Comparison of ENCODE assay signal across 16 cellular contexts in genomic region chr3:52679139-52679538, GRCh38. TPM values are rescaled to one million over a fixed set of nuclear protein-coding genes. Genes with fewer than 3 reads are reported as not detected.
DNase-seq lines count a peak whose midpoint lies in the region; ATAC-seq and TF ChIP-seq lines count a peak whose summit lies in the region.
"Had no signal": no experiment of that assay in that cellular context is flagged by ENCODE, and none has a peak within 500 bp of the region (broad histone marks: within the 10 kb centered on the region; RNA-seq: fewer than 3 reads in every experiment).

No MANE protein-coding gene starts in this region.

- H3K4me1 ChIP-seq in fibroblast of lung (ENCODE audit: control insufficient read depth, extremely low read depth, insufficient read depth, low read length) (peaks cover 15% of the 10 kb centered on the region), PC-3 (ENCODE audit: insufficient read depth, low read length) (peaks cover 20% of the 10 kb centered on the region)

- CTCF ChIA-PET in activated naive CD4-positive, alpha-beta T cell treated with anti-CD3 and anti-CD28 coated beads for 36 hours (lab: Charles Lee) = no interaction called here
- CTCF ChIA-PET in activated CD4-positive, alpha-beta memory T cell treated with anti-CD3 and anti-CD28 coated beads, Interleukin-2, amount 10 ng/mL, durations not matched to agents 7 days and 5 days (lab: Charles Lee) = interaction anchor here (0.6 kb wide), 1 partner anchor 13 kb away, joined by 3 read pairs; no protein-coding TSS in a partner anchor
- CTCF ChIA-PET in PC-3 (lab: Charles Lee) = no interaction called here

- H3K36me3 Mint-ChIP-seq in activated naive CD4-positive, alpha-beta T cell treated with anti-CD3 and anti-CD28 coated beads for 36 hours (ENCODE audit: low read depth) = peaks cover 43% of the 10 kb centered on the region
- H3K36me3 Mint-ChIP-seq in activated CD4-positive, alpha-beta memory T cell treated with anti-CD3 and anti-CD28 coated beads, Interleukin-2, amount 10 ng/mL, durations not matched to agents 7 days and 5 days (ENCODE audit: low read depth) = peaks cover 62% of the 10 kb centered on the region

- intact Hi-C loops in activated naive CD4-positive, alpha-beta T cell treated with anti-CD3 and anti-CD28 coated beads for 36 hours (cut with micrococcal nuclease) = no loop called here
- intact Hi-C loops in PC-3 (cut with micrococcal nuclease) = no loop called here

- H3K36me3 ChIP-seq in fibroblast of lung (ENCODE audit: control insufficient read depth, insufficient read depth, low read length) (peaks cover 3% of the 10 kb centered on the region), PC-3 (ENCODE audit: low read depth, low read length) (peaks cover 44% of the 10 kb centered on the region)
- H3K36me3 ChIP-seq: ovary had no signal

- H3F3A ChIP-seq in PC-3 (ENCODE audit: low read length, unreplicated experiment) = no peaks in the 10 kb centered on the region

- H4K20me1 ChIP-seq in fibroblast of lung (ENCODE audit: control insufficient read depth, extremely low read depth, insufficient read depth, low read length) (no peaks in the 10 kb centered on the region), PC-3 (ENCODE audit: low read length) (no peaks in the 10 kb centered on the region)

- H3K4me3 ChIP-seq in fibroblast of lung (replicated peaks in 1 of 4; ENCODE audit: control extremely low read depth in 1 of 4, insufficient read depth in 1 of 4, low read depth in 3 of 4, low read length in 4 of 4) = no peak overlapping the region
- H3K4me3 ChIP-seq in PC-3 (ENCODE audit: low read length) = no peak overlapping the region
- H3K4me3 ChIP-seq: esophagus squamous epithelium, ovary, Peyer's patch, skin epidermis had no signal

- DNase-seq in activated naive CD4-positive, alpha-beta T cell treated with anti-CD3 and anti-CD28 coated beads for 36 hours = no peak
- DNase-seq in activated naive CD4-positive, alpha-beta T cell (lab: John Stamatoyannopoulos, UW) = no peak
- no peak for DNase-seq in activated CD4-positive, alpha-beta memory T cell treated with anti-CD3 and anti-CD28 coated beads, Interleukin-2, amount 10 ng/mL, durations not matched to agents 7 days and 5 days
- peak in 1 of 2 donors; percentile 94 for DNase-seq in fibroblast of lung (ENCODE audit: low read depth in 2 of 2)
- no peak for DNase-seq in substantia nigra (lab: John Stamatoyannopoulos, UW)
- no peak for DNase-seq in ecto neural progenitor cell (ENCODE audit: low spot score)
- no peak for DNase-seq in PC-3
- DNase-seq: activated naive CD4-positive, alpha-beta T cell treated with Interleukin-2 at 50 U/mL for 16 hours; esophagus squamous epithelium; KG1; NCI-H1694; NCI-H526 treated with DMSO at 0.1 percent for 48 hours; ovary; Peyer's patch had no signal

- no TSS peak for BruUV-seq in PC-3 (replicated peaks; lab: Mats Ljungman, UMichigan)

- H3K27me3 Mint-ChIP-seq in activated naive CD4-positive, alpha-beta T cell treated with anti-CD3 and anti-CD28 coated beads for 36 hours (ENCODE audit: low read depth) = no peaks in the 10 kb centered on the region
- no peaks in the 10 kb centered on the region for H3K27me3 Mint-ChIP-seq in activated CD4-positive, alpha-beta memory T cell treated with anti-CD3 and anti-CD28 coated beads, Interleukin-2, amount 10 ng/mL, durations not matched to agents 7 days and 5 days

- H2AFZ ChIP-seq in fibroblast of lung (ENCODE audit: low read length) = no peak overlapping the region
- H2AFZ ChIP-seq in PC-3 (ENCODE audit: low read length) = no peak overlapping the region

- H3K9me2 ChIP-seq in PC-3 (replicated peaks; ENCODE audit: low read length) = no peaks in the 10 kb centered on the region

- H3K9me3 Mint-ChIP-seq in activated naive CD4-positive, alpha-beta T cell treated with anti-CD3 and anti-CD28 coated beads for 36 hours = no peaks in the 10 kb centered on the region
- no peaks in the 10 kb centered on the region for H3K9me3 Mint-ChIP-seq in activated CD4-positive, alpha-beta memory T cell treated with anti-CD3 and anti-CD28 coated beads, Interleukin-2, amount 10 ng/mL, durations not matched to agents 7 days and 5 days

- H3K27me3 ChIP-seq in fibroblast of lung (ENCODE audit: control insufficient read depth, insufficient read depth, low read length) (no peaks in the 10 kb centered on the region), PC-3 (ENCODE audit: low read length) (no peaks in the 10 kb centered on the region)
- H3K27me3 ChIP-seq: esophagus squamous epithelium, ovary, Peyer's patch had no signal

- peak overlapping the region; percentile 63 for H3K27ac Mint-ChIP-seq in activated naive CD4-positive, alpha-beta T cell treated with anti-CD3 and anti-CD28 coated beads for 36 hours
- peak overlapping the region; percentile 38 for H3K27ac Mint-ChIP-seq in activated CD4-positive, alpha-beta memory T cell treated with anti-CD3 and anti-CD28 coated beads, Interleukin-2, amount 10 ng/mL, durations not matched to agents 7 days and 5 days

- no peak overlapping the region for H3K4me3 Mint-ChIP-seq in activated naive CD4-positive, alpha-beta T cell treated with anti-CD3 and anti-CD28 coated beads for 36 hours
- no peak overlapping the region for H3K4me3 Mint-ChIP-seq in activated CD4-positive, alpha-beta memory T cell treated with anti-CD3 and anti-CD28 coated beads, Interleukin-2, amount 10 ng/mL, durations not matched to agents 7 days and 5 days

- H3K4me2 ChIP-seq in fibroblast of lung (ENCODE audit: extremely low read depth, insufficient read depth, low read length) (no peak overlapping the region), PC-3 (ENCODE audit: low read length) (no peak overlapping the region)

- POLR2A ChIA-PET in activated CD4-positive, alpha-beta memory T cell treated with anti-CD3 and anti-CD28 coated beads, Interleukin-2, amount 10 ng/mL, durations not matched to agents 7 days and 5 days (lab: Charles Lee) = interaction anchor here (1.5 kb wide), 1 partner anchor 25 kb away, joined by 5 read pairs; no protein-coding TSS in a partner anchor
- POLR2A ChIA-PET in PC-3 (lab: Charles Lee; ENCODE audit: unreplicated experiment) = no interaction called here

- peak overlapping the region; percentile 33 for H3K27ac ChIP-seq in fibroblast of lung (ENCODE audit: insufficient read depth, low read length)
- H3K27ac ChIP-seq in substantia nigra (ENCODE audit: low read depth, low read length, poor library complexity, severe bottlenecking) = peak overlapping the region; percentile 9
- no peak overlapping the region for H3K27ac ChIP-seq in PC-3 (ENCODE audit: low read length)
- H3K27ac ChIP-seq: esophagus squamous epithelium, ovary, Peyer's patch had no signal

- TF ChIP-seq CTCF in fibroblast of lung (conservative IDR thresholded peaks at IDR 0.05 in 1 of 2, IDR thresholded peaks at IDR 0.05 in 1 of 2; ENCODE audit: low read depth in 1 of 2, low read length in 2 of 2) (no peak), PC-3 (conservative IDR thresholded peaks at IDR 0.05; ENCODE audit: low read depth, low read length) (no peak)

- H3K79me2 ChIP-seq in fibroblast of lung (ENCODE audit: control insufficient read depth, insufficient read depth, low read length) (peaks cover 40% of the 10 kb centered on the region), PC-3 (ENCODE audit: low read length) (peaks cover 61% of the 10 kb centered on the region)

- peaks cover 49% of the 10 kb centered on the region for H3K4me1 Mint-ChIP-seq in activated naive CD4-positive, alpha-beta T cell treated with anti-CD3 and anti-CD28 coated beads for 36 hours (ENCODE audit: low read depth)
- peaks cover 52% of the 10 kb centered on the region for H3K4me1 Mint-ChIP-seq in activated CD4-positive, alpha-beta memory T cell treated with anti-CD3 and anti-CD28 coated beads, Interleukin-2, amount 10 ng/mL, durations not matched to agents 7 days and 5 days

- no peak overlapping the region for H3K9ac ChIP-seq in fibroblast of lung (ENCODE audit: insufficient read depth, low read length)
- H3K9ac ChIP-seq in PC-3 (ENCODE audit: low read length) = no peak overlapping the region

- ATAC-seq in HG03432 (IDR thresholded peaks at IDR 0.05; ENCODE audit: unreplicated experiment) (no peak), PC-3 (no peak; the same call in 1 of the 2 replicates)

- H3K9me3 ChIP-seq in fibroblast of lung (ENCODE audit: control insufficient read depth, insufficient read depth, low read depth, low read length) (no peaks in the 10 kb centered on the region), PC-3 (ENCODE audit: low read length) (no peaks in the 10 kb centered on the region)
- H3K9me3 ChIP-seq: esophagus squamous epithelium, ovary, Peyer's patch had no signal

RNA-seq across cellular contexts. Expression of gene PBRM1, which starts 6.6 kb away (rescaled TPM):
- total RNA-seq in activated naive CD4-positive, alpha-beta T cell treated with anti-CD3 and anti-CD28 coated beads for 36 hours = 10 to 100 TPM; 49.9 to 57.7 TPM
- total RNA-seq in activated CD4-positive, alpha-beta memory T cell treated with anti-CD3 and anti-CD28 coated beads, Interleukin-2, amount 10 ng/mL, durations not matched to agents 7 days and 5 days = 10 to 100 TPM; 69.0 to 70.2 TPM
- 97.3 and 112 TPM in 2 replicates for total RNA-seq in fibroblast of lung
- polyA plus RNA-seq in fibroblast of lung = 36.2 and 37.2 TPM in 2 replicates
- polyA plus RNA-seq in fibroblast of lung (2012) = 26.0 and 29.6 TPM in 2 replicates
- 46.4 and 46.9 TPM in 2 replicates for polyA minus RNA-seq in fibroblast of lung (ENCODE audit: low replicate concordance)
- total RNA-seq in PC-3 (2014; rRNA removed) = 59.7 and 67.8 TPM in 2 replicates

RNA-seq across cellular contexts. Expression of gene GNL3, which starts 6.7 kb away (rescaled TPM):
- 100 to 1,000 TPM; 195 to 197 TPM for total RNA-seq in activated naive CD4-positive, alpha-beta T cell treated with anti-CD3 and anti-CD28 coated beads for 36 hours
- 10 to 100 TPM; 66.8 to 67.5 TPM for total RNA-seq in activated CD4-positive, alpha-beta memory T cell treated with anti-CD3 and anti-CD28 coated beads, Interleukin-2, amount 10 ng/mL, durations not matched to agents 7 days and 5 days
- 99.9 and 145 TPM in 2 replicates for total RNA-seq in fibroblast of lung
- polyA plus RNA-seq in fibroblast of lung = 71.5 and 75.2 TPM in 2 replicates
- 68.1 and 74.8 TPM in 2 replicates for polyA plus RNA-seq in fibroblast of lung (2012)
- polyA minus RNA-seq in fibroblast of lung (ENCODE audit: low replicate concordance) = 3.7 and 6.7 TPM in 2 replicates
- 219 TPM in 2 replicates for total RNA-seq in PC-3 (2014; rRNA removed)

RNA-seq across cellular contexts. Expression of gene GLT8D1, which starts 26.5 kb away (rescaled TPM):
- total RNA-seq in activated naive CD4-positive, alpha-beta T cell treated with anti-CD3 and anti-CD28 coated beads for 36 hours = 10 to 100 TPM; 24.5 to 25.4 TPM
- total RNA-seq in activated CD4-positive, alpha-beta memory T cell treated with anti-CD3 and anti-CD28 coated beads, Interleukin-2, amount 10 ng/mL, durations not matched to agents 7 days and 5 days = 10 to 100 TPM; 43.4 to 46.7 TPM
- 107 and 116 TPM in 2 replicates for total RNA-seq in fibroblast of lung
- 99.6 and 160 TPM in 2 replicates for polyA plus RNA-seq in fibroblast of lung
- 69.6 and 93.0 TPM in 2 replicates for polyA plus RNA-seq in fibroblast of lung (2012)
- 29.9 and 71.9 TPM in 2 replicates for polyA minus RNA-seq in fibroblast of lung (ENCODE audit: low replicate concordance)
- total RNA-seq in PC-3 (2014; rRNA removed) = 53.6 and 70.2 TPM in 2 replicates

RNA-seq across cellular contexts. Expression of gene SPCS1, which starts 26.8 kb away (rescaled TPM):
- total RNA-seq in activated naive CD4-positive, alpha-beta T cell treated with anti-CD3 and anti-CD28 coated beads for 36 hours = 100 to 1,000 TPM; 118 to 123 TPM
- 100 to 1,000 TPM; 107 to 108 TPM for total RNA-seq in activated CD4-positive, alpha-beta memory T cell treated with anti-CD3 and anti-CD28 coated beads, Interleukin-2, amount 10 ng/mL, durations not matched to agents 7 days and 5 days
- total RNA-seq in fibroblast of lung (46.0 and 49.0 TPM in 2 replicates), PC-3 (2014; rRNA removed) (114 and 133 TPM in 2 replicates)
- 134 and 151 TPM in 2 replicates for polyA plus RNA-seq in fibroblast of lung
- 179 and 184 TPM in 2 replicates for polyA plus RNA-seq in fibroblast of lung (2012)
- 44.4 and 51.3 TPM in 2 replicates for polyA minus RNA-seq in fibroblast of lung (ENCODE audit: low replicate concordance)
